In the genomic region with DNA sequence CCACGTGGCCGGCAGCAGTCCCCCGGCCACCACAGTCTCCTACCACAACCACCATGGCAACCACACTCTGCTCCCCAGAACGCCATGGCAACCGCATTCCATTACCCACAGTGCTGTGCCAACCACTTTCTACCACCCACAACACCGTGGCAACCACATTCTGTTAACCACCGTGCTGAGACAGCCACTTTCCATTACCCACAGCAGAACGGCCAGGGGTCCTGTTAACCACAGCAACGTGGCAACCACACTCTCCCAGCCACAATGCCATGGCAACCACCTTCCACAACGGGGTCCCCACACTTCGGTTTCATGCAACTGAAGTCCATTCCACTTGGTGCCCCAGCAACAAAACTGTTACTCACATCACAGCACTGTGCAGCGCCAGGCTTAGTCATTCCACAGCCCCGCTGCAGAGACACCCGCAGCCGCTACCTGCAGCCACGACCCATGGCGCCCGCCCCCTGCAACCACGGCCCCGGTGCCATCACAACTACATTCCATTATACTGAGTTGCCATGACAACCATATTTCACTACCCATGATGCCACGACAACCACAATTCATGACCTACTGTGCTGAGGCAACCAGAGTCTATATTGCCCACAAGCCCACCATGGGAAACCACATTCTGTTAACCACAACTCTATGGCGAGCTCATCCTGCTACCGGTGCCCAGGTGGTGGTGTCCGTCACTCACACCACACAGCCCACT, we compare ENCODE assay signal across 8 cellular contexts. TPM values are rescaled to one million over a fixed set of nuclear protein-coding genes. Genes with fewer than 3 reads are reported as not detected.
A peak's percentile ranks its signal among the peaks of the same experiment; 100 is the strongest.
DNase-seq lines count a peak whose midpoint lies in the region; ATAC-seq and TF ChIP-seq lines count a peak whose summit lies in the region.

No MANE protein-coding gene starts in this region.

- ATAC-seq in GM19035 (IDR thresholded peaks at IDR 0.05; ENCODE audit: unreplicated experiment), result peak; percentile 45
- no peak for ATAC-seq in sciatic nerve
- no peak for ATAC-seq in gastroesophageal sphincter

- no peak overlapping the region for H2AFZ ChIP-seq in H9 (ENCODE audit: low read length)

- intact Hi-C loops in sciatic nerve (cut with DNase I), result no loop called here

- no peaks in the 10 kb centered on the region; a peak in 2 of 5 replicates for H3K9me3 Mint-ChIP-seq in H9

- H4K5ac ChIP-seq in H9 (ENCODE audit: insufficient read length, low read depth, low read length), result no peak overlapping the region

- no peak overlapping the region for H3K56ac ChIP-seq in H9 (ENCODE audit: insufficient read length, low read depth, low read length)

- no peak overlapping the region for H2BK5ac ChIP-seq in H9 (ENCODE audit: insufficient read length, low read length)

- H4K91ac ChIP-seq in H9 (ENCODE audit: insufficient read length, low read depth, low read length), result no peak overlapping the region

- peak; percentile 90 for DNase-seq in NCI-H2227 (lab: John Stamatoyannopoulos, UW; ENCODE audit: unreplicated experiment)
- DNase-seq in activated T-helper 1 cell treated with Interleukin-2 at 50 U/mL for 16 hours (ENCODE audit: low read depth), result peak; percentile 15
- DNase-seq in lung microvascular endothelial cell (ENCODE audit: low read depth in 2 of 2), result peak; percentile 16 to 57
- DNase-seq in sciatic nerve (ENCODE audit: low spot score), result no peak
- no peak for DNase-seq in H9

- no peak overlapping the region for H2AK5ac ChIP-seq in H9 (ENCODE audit: insufficient read length, low read length)

- 26 to 70% methylated on average over 3 to 18 of the region's 24 CpGs for WGBS in gastroesophageal sphincter (ENCODE audit: low coverage in 1 of 2), 2 donors
- no CpG with 5 or more reads among the region's 24 CpGs for WGBS in H9 (ENCODE audit: extremely low coverage, insufficient read length, low lambda C conversion rate)

- H3T11ph ChIP-seq in H9 (ENCODE audit: low read length), result no peak overlapping the region

- no peak overlapping the region for H3K14ac ChIP-seq in H9 (ENCODE audit: insufficient read depth, low read length)

- peaks cover 21 to 37% of the 10 kb centered on the region in 2 experiments for H3K4me1 Mint-ChIP-seq in H9

- no peak overlapping the region for H3K4me2 ChIP-seq in H9 (ENCODE audit: insufficient read depth, insufficient read length, low read length)

- H3K27ac ChIP-seq in temporal lobe (ENCODE audit: low read depth, low read length) (peak overlapping the region; percentile 77), gastroesophageal sphincter (no peak overlapping the region), H9 (ENCODE audit: insufficient read length, low read depth, low read length) (no peak overlapping the region)

- no peaks in the 10 kb centered on the region for H4K20me1 ChIP-seq in H9 (ENCODE audit: control insufficient read depth, insufficient read depth, insufficient read length)

- TF ChIP-seq CTCF in gastroesophageal sphincter (IDR thresholded peaks at IDR 0.05), result no peak
- no peak for TF ChIP-seq CTCF in H9 (conservative IDR thresholded peaks at IDR 0.05)

- TF ChIP-seq POLR2A in gastroesophageal sphincter (IDR thresholded peaks at IDR 0.05), result no peak

- no peak overlapping the region for H3K18ac ChIP-seq in H9 (ENCODE audit: insufficient read length, low read depth, low read length)

- peaks cover 7 to 22% (median 14%) of the 10 kb centered on the region in 3 experiments for H3K36me3 Mint-ChIP-seq in H9 (ENCODE audit: insufficient read depth in 1 of 3, low read depth in 3 of 3)

- no peaks in the 10 kb centered on the region for H3K79me2 ChIP-seq in H9 (ENCODE audit: insufficient read depth, low read length)

- TF ChIP-seq EP300 in gastroesophageal sphincter (IDR thresholded peaks at IDR 0.05), result no peak

- H2BK12ac ChIP-seq in H9 (ENCODE audit: insufficient read length, low read depth, low read length), result no peak overlapping the region

- H2BK15ac ChIP-seq in H9 (ENCODE audit: low read depth, low read length), result no peak overlapping the region

- peak overlapping the region in 1 of 3 experiments; percentile 24; a peak in 3 of 7 replicates for H3K27ac Mint-ChIP-seq in H9

- no peaks in the 10 kb centered on the region for H3K9me3 ChIP-seq in gastroesophageal sphincter
- no peaks in the 10 kb centered on the region for H3K9me3 ChIP-seq in H9 (ENCODE audit: control insufficient read depth, low read depth, low read length)

- no peak overlapping the region for H3K4ac ChIP-seq in H9 (ENCODE audit: low read depth, low read length)

- no peak overlapping the region for H2BK20ac ChIP-seq in H9 (ENCODE audit: low read depth, low read length, poor library complexity, severe bottlenecking)

- no peak overlapping the region for H4K8ac ChIP-seq in H9 (replicated peaks; ENCODE audit: insufficient read length, low read depth, low read length)

- H3K9ac ChIP-seq in H9 (ENCODE audit: extremely low read depth, insufficient read length, low read length), result no peak overlapping the region

- H3K4me3 ChIP-seq in gastroesophageal sphincter, result no peak overlapping the region

- H3K27me3 ChIP-seq in gastroesophageal sphincter (peaks cover 98% of the 10 kb centered on the region), H9 (ENCODE audit: insufficient read depth, low read length) (no peaks in the 10 kb centered on the region)

- H3K36me3 ChIP-seq in gastroesophageal sphincter, result no peaks in the 10 kb centered on the region

- H3K23ac ChIP-seq in H9 (ENCODE audit: insufficient read length, low read depth, low read length), result no peak overlapping the region

- H3K4me1 ChIP-seq in gastroesophageal sphincter (peaks cover 0 to 29% (median 23%) of the 10 kb centered on the region in 3 donors), H9 (ENCODE audit: insufficient read depth, low read length) (no peaks in the 10 kb centered on the region)

- H3K23me2 ChIP-seq in H9 (ENCODE audit: insufficient read length, low read depth, low read length, poor library complexity, severe bottlenecking), result peaks cover 19% of the 10 kb centered on the region

- H2BK120ac ChIP-seq in H9 (ENCODE audit: low read depth, low read length, poor library complexity, severe bottlenecking), result no peak overlapping the region

- no peaks in the 10 kb centered on the region for H3K79me1 ChIP-seq in H9 (ENCODE audit: insufficient read depth, low read depth, low read length, poor library complexity, severe bottlenecking)

- H3K4me3 Mint-ChIP-seq in H9, result peak overlapping the region in 1 of 2 experiments; percentile 35; a peak in 1 of 5 replicates

- H3K27me3 Mint-ChIP-seq in H9 (ENCODE audit: low read depth), result peaks cover 13% of the 10 kb centered on the region

RNA-seq across cellular contexts. Expression of gene DPF1, which starts 10.0 kb away (rescaled TPM):
- total RNA-seq in lung microvascular endothelial cell (under 0.01 and 0.22 TPM in 2 replicates), temporal lobe (35.4 TPM), sciatic nerve (not detected), gastroesophageal sphincter (not detected), H9 (2021) (12.0 and 13.1 TPM in 2 replicates)

RNA-seq across cellular contexts. Expression of gene PPP1R14A, which starts 42.1 kb away (rescaled TPM):
- total RNA-seq in lung microvascular endothelial cell (1.6 and 2.6 TPM in 2 replicates), temporal lobe (1.2 TPM), sciatic nerve (27.5 TPM), gastroesophageal sphincter (100 to 1,000 TPM; 226 to 468 (median 332) TPM), H9 (2021) (18.3 and 19.6 TPM in 2 replicates)

RNA-seq across cellular contexts. Expression of gene SPINT2, which starts 50.3 kb away (rescaled TPM):
- total RNA-seq in lung microvascular endothelial cell (26.8 and 27.0 TPM in 2 replicates), temporal lobe (60.0 TPM), sciatic nerve (27.7 TPM), gastroesophageal sphincter (10 to 100 TPM in 2 of 4 donors, 1 to 10 TPM in 2; 2.1 to 51.7 (median 10.9) TPM), H9 (2021) (283 and 287 TPM in 2 replicates)

Comparison
In these comparisons a context has a peak if more than half of its experiments do, and no peak if none do; other contexts are left out.
1. DNase-seq: peak in NCI-H2227 (single experiment), activated T-helper 1 cell treated with Interleukin-2 at 50 U/mL for 16 hours (single experiment) and lung microvascular endothelial cell (2 of 2); none in sciatic nerve (single experiment) and H9 (single experiment).
2. RNA of gene DPF1, which starts 10.0 kb away (total RNA-seq): 35.4 TPM in temporal lobe (single experiment) and 12.0 to 13.1 TPM in H9; under 0.01 to 0.22 TPM in lung microvascular endothelial cell, not detected in sciatic nerve (single experiment) and not detected in gastroesophageal sphincter; every median in the first group is over 10 times any median in the second.